ENCODE assay signal across 8 cellular contexts in the genomic region with DNA sequence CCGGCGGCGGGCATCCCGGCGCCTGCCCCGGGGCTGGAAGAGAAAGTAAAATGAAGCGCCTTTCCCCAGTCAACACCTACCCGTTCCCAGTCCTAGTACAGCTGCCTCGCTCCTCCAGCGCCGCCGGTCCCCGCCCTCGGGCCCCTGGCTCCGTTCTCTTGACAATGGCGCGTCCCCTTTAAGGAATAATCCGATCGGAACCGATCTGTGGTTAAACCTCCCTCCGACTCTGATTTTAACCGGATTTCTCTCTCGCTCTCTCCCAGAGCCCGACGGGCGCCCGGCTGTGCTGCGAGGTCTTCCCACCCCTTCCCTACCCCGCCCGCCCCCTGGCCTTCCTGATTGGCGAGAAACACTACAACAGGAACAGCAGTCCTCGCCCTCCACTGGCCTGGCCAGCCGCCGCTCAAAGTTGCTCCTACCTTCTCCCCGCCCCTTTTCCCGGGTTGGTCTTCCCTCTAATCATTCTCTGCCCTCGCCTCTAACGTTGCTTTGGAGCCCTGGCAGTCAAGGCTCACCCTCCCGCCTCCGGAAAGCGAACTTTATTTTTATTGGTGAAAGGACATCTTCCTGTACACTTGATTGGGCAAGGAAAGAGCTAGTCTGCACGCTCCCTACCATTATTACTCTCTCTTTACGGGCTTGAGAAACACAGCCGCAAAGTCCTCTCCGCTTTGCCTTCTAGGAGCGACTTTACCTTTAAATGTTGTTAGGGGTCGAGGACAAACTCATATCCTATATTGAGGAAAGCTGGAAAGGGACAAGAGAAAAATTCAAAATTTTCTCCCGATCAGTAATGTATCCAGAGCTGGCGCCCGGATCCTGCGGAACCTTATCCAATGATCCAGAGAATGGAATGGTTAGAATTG. TPM values are rescaled to one million over a fixed set of nuclear protein-coding genes. Genes with fewer than 3 reads are reported as not detected.
DNase-seq lines count a peak whose midpoint lies in the region; ATAC-seq and TF ChIP-seq lines count a peak whose summit lies in the region.

A gene (minus strand): TSS at position 282 of the 869 bp plus-strand sequence. CDS start 145,869 bp downstream, outside the sequence.

- H4K20me1 ChIP-seq in Karpas-422 (ENCODE audit: insufficient read depth, low read depth, low read length), result peaks cover 32% of the 10 kb centered on the region

- no peak for TF ChIP-seq CTCF in esophagus muscularis mucosa (IDR thresholded peaks at IDR 0.05)

- intact Hi-C loops in esophagus muscularis mucosa (cut with DNase I), result loop anchor here (2.0 to 10.0 kb wide), 4 partner anchors 51 to 438 kb away; a partner anchor contains a TSS

- H3K9ac ChIP-seq in Karpas-422 (ENCODE audit: low read length), result peak within 1 kb of the TSS; percentile 93

- H3K27ac ChIP-seq in Karpas-422 (ENCODE audit: low read length) (peak within 1 kb of the TSS; percentile 78), esophagus muscularis mucosa (replicated peaks in 1 of 4) (peak within 1 kb of the TSS; percentile 93 to 98 (median 96)), muscle layer of duodenum (ENCODE audit: low read length) (peak within 1 kb of the TSS; percentile 90)

- H3K36me3 ChIP-seq in Karpas-422 (ENCODE audit: insufficient read depth, low read length) (no peaks in the 10 kb centered on the region), esophagus muscularis mucosa (no peaks in the 10 kb centered on the region), muscle layer of duodenum (ENCODE audit: control insufficient read depth in 1 of 2, insufficient read depth in 2 of 2, low read length in 2 of 2) (peaks cover 0 to 6% of the 10 kb centered on the region in 2 donors)

- peaks cover 47% of the 10 kb centered on the region for H3K79me2 ChIP-seq in Karpas-422 (ENCODE audit: low read length)

- H3K27me3 ChIP-seq in Karpas-422 (ENCODE audit: low read length) (no peaks in the 10 kb centered on the region), esophagus muscularis mucosa (no peaks in the 10 kb centered on the region), muscle layer of duodenum (ENCODE audit: low read depth, low read length) (no peaks in the 10 kb centered on the region)

- H3K4me3 ChIP-seq in Karpas-422 (ENCODE audit: low read length), result peak within 1 kb of the TSS; percentile 97
- H3K4me3 ChIP-seq in esophagus muscularis mucosa, result peak within 1 kb of the TSS; percentile 82 to 98 (median 93)
- peak within 1 kb of the TSS; percentile 94 to 97 for H3K4me3 ChIP-seq in muscle layer of duodenum (ENCODE audit: low read depth in 1 of 2, low read length in 2 of 2)

- TF ChIP-seq EP300 in esophagus muscularis mucosa (IDR thresholded peaks at IDR 0.05), result no peak

- DNase-seq in DMS79 treated with DMSO at 0.1 percent for 48 hours (lab: John Stamatoyannopoulos, UW) (peak; percentile 99), Karpas-422 (peak; percentile 100), RKO (ENCODE audit: low spot score) (peak; percentile 99), activated T-helper 1 cell treated with Interleukin-2 at 50 U/mL for 16 hours (ENCODE audit: low read depth) (peak; percentile 95), esophagus muscularis mucosa (ENCODE audit: extremely low spot score) (peak; percentile 100)
- DNase-seq in stimulated activated CD8-positive, alpha-beta memory T cell treated with anti-CD3 and anti-CD28 coated beads, Interleukin-7, amount 100 ng/mL, for 48 hours (ENCODE audit: extremely low read depth in 1 of 2, low read depth in 1 of 2), result peak; percentile 94 to 99

- peak; percentile 80 for TF ChIP-seq POLR2A in esophagus muscularis mucosa (IDR thresholded peaks at IDR 0.05; ENCODE audit: low read depth)

- ATAC-seq in GM21825 (IDR thresholded peaks at IDR 0.05; ENCODE audit: unreplicated experiment), result peak; percentile 89

- H3K4me1 ChIP-seq in Karpas-422 (ENCODE audit: low read length), result peaks cover 43% of the 10 kb centered on the region
- peaks cover 22 to 43% (median 41%) of the 10 kb centered on the region in 4 donors for H3K4me1 ChIP-seq in esophagus muscularis mucosa
- H3K4me1 ChIP-seq in muscle layer of duodenum (ENCODE audit: control insufficient read depth in 1 of 2, insufficient read depth in 2 of 2, low read length in 2 of 2), result peaks cover 13 to 37% of the 10 kb centered on the region in 2 donors

- under 1% methylated on average over 43 of the region's 51 CpGs for WGBS in esophagus muscularis mucosa

- peak within 1 kb of the TSS; percentile 80 for H2AFZ ChIP-seq in Karpas-422 (ENCODE audit: low read length)

- no peaks in the 10 kb centered on the region for H3K9me2 ChIP-seq in Karpas-422 (replicated peaks; ENCODE audit: insufficient read depth, low read length)

- peak within 1 kb of the TSS; percentile 96 for H3K4me2 ChIP-seq in Karpas-422 (ENCODE audit: low read depth, low read length, poor library complexity, severe bottlenecking)

- H3K9me3 ChIP-seq in Karpas-422 (ENCODE audit: low read length) (no peaks in the 10 kb centered on the region), esophagus muscularis mucosa (no peaks in the 10 kb centered on the region), muscle layer of duodenum (ENCODE audit: control insufficient read depth in 1 of 2, low read length in 2 of 2) (no peaks in the 10 kb centered on the region)

RNA-seq across cellular contexts. Expression of the gene that starts here (rescaled TPM):
- 56.9 and 103 TPM in 2 replicates for total RNA-seq in Karpas-422 (2014; rRNA removed; shearing (Covaris generic); ENCODE audit: low replicate concordance)
- 10 to 100 TPM; 46.0 to 66.5 (median 55.8) TPM for total RNA-seq in esophagus muscularis mucosa

Comparison
In these comparisons a context has a peak if more than half of its experiments do, and no peak if none do; other contexts are left out.
1. Peak in every context shown above with its lines: DNase-seq, ATAC-seq, H3K4me3 ChIP-seq and H3K27ac ChIP-seq.